1 cellular context compared by ENCODE assay signal in the genomic region with DNA sequence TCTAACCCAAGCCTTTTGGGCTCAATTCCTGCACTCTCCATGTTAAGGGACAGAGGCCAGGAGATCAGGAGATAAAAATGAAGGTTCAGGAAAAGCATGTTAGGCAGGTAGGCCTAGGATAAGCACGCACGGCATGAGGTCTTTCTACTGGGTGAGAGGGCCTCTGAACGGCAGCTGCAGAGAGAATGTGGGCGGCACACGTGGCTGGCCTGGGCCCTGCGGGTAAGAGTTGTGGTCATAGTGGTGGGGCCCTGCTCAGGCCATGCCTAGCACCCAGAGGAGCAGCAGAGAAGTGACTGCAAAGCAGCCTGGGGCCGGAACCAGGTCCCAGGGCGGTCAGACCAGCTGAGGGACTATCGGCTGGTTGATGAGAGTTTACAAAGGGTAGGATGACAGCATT.
TF ChIP-seq lines count a peak whose summit lies in the region.

No MANE protein-coding gene starts in this region.

TF ChIP-seq in GM12878, 131 proteins besides CTCF, POLR2A, EP300 and RAD21 (continued from another document and continues in another):
- TF ChIP-seq, protein P1, sequence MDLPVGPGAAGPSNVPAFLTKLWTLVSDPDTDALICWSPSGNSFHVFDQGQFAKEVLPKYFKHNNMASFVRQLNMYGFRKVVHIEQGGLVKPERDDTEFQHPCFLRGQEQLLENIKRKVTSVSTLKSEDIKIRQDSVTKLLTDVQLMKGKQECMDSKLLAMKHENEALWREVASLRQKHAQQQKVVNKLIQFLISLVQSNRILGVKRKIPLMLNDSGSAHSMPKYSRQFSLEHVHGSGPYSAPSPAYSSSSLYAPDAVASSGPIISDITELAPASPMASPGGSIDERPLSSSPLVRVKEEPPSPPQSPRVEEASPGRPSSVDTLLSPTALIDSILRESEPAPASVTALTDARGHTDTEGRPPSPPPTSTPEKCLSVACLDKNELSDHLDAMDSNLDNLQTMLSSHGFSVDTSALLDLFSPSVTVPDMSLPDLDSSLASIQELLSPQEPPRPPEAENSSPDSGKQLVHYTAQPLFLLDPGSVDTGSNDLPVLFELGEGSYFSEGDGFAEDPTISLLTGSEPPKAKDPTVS (IDR thresholded peaks at IDR 0.05; ENCODE audit: low read depth, low read length), result no peak
- TF ChIP-seq SREBF2 (IDR thresholded peaks at IDR 0.05; ENCODE audit: low read length) (no peak), CBX3 (IDR thresholded peaks at IDR 0.05; ENCODE audit: borderline replicate concordance, low read depth) (no peak), ZNF592 (IDR thresholded peaks at IDR 0.05) (no peak), YY1 (IDR thresholded peaks at IDR 0.05; ENCODE audit: low read depth, low read length) (no peak), GATAD2B (conservative IDR thresholded peaks at IDR 0.05; ENCODE audit: low read depth) (peak; percentile 81), CBX5 (IDR thresholded peaks at IDR 0.05; ENCODE audit: low read depth) (no peak), PAX8 (IDR thresholded peaks at IDR 0.05) (no peak), IRF4 (IDR thresholded peaks at IDR 0.05; ENCODE audit: low read depth, low read length) (peak; percentile 62), PAX5 (IDR thresholded peaks at IDR 0.05; ENCODE audit: borderline replicate concordance, low read depth, low read length) (peak; percentile 86; the same call in 1 of the 2 replicates), SUZ12 (IDR thresholded peaks at IDR 0.05; ENCODE audit: unreplicated experiment) (no peak), ZNF384 (IDR thresholded peaks at IDR 0.05; ENCODE audit: borderline replicate concordance, low read depth, low read length) (no peak), CHD4 (IDR thresholded peaks at IDR 0.05) (no peak), ATF7 (IDR thresholded peaks at IDR 0.05; ENCODE audit: low read depth) (peak; percentile 55), YBX1 (IDR thresholded peaks at IDR 0.05) (no peak), BHLHE40 (IDR thresholded peaks at IDR 0.05; ENCODE audit: borderline replicate concordance in 1 of 2, low read depth in 2 of 2, low read length in 1 of 2) (peak; percentile 83 to 94), NR2C1 (IDR thresholded peaks at IDR 0.05) (no peak), BACH1 (IDR thresholded peaks at IDR 0.05; ENCODE audit: borderline replicate concordance) (peak; percentile 46; the same call in 1 of the 2 replicates), NFYA (IDR thresholded peaks at IDR 0.05; ENCODE audit: borderline replicate concordance, low read depth, low read length) (no peak), TBL1XR1 (IDR thresholded peaks at IDR 0.05; ENCODE audit: low read depth, low read length) (no peak), CREM (IDR thresholded peaks at IDR 0.05; ENCODE audit: low read depth) (peak; percentile 44; the same call in 1 of the 2 replicates), KLF5 (IDR thresholded peaks at IDR 0.05; ENCODE audit: partially characterized antibody) (no peak), LARP7 (IDR thresholded peaks at IDR 0.05) (0 out of 2 replicates have a peak, but pooled peaks have one; percentile 35), POLR2AphosphoS5 (IDR thresholded peaks at IDR 0.05; ENCODE audit: low read length) (no peak), EZH2 (IDR thresholded peaks at IDR 0.05; ENCODE audit: borderline replicate concordance, control insufficient read depth, low read depth, low read length) (no peak)
- TF ChIP-seq, protein P2, sequence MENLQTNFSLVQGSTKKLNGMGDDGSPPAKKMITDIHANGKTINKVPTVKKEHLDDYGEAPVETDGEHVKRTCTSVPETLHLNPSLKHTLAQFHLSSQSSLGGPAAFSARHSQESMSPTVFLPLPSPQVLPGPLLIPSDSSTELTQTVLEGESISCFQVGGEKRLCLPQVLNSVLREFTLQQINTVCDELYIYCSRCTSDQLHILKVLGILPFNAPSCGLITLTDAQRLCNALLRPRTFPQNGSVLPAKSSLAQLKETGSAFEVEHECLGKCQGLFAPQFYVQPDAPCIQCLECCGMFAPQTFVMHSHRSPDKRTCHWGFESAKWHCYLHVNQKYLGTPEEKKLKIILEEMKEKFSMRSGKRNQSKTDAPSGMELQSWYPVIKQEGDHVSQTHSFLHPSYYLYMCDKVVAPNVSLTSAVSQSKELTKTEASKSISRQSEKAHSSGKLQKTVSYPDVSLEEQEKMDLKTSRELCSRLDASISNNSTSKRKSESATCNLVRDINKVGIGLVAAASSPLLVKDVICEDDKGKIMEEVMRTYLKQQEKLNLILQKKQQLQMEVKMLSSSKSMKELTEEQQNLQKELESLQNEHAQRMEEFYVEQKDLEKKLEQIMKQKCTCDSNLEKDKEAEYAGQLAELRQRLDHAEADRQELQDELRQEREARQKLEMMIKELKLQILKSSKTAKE (IDR thresholded peaks at IDR 0.05; ENCODE audit: low read depth, poor library complexity, severe bottlenecking), result peak; percentile 22
- TF ChIP-seq, protein P3, sequence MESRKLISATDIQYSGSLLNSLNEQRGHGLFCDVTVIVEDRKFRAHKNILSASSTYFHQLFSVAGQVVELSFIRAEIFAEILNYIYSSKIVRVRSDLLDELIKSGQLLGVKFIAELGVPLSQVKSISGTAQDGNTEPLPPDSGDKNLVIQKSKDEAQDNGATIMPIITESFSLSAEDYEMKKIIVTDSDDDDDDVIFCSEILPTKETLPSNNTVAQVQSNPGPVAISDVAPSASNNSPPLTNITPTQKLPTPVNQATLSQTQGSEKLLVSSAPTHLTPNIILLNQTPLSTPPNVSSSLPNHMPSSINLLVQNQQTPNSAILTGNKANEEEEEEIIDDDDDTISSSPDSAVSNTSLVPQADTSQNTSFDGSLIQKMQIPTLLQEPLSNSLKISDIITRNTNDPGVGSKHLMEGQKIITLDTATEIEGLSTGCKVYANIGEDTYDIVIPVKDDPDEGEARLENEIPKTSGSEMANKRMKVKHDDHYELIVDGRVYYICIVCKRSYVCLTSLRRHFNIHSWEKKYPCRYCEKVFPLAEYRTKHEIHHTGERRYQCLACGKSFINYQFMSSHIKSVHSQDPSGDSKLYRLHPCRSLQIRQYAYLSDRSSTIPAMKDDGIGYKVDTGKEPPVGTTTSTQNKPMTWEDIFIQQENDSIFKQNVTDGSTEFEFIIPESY (IDR thresholded peaks at IDR 0.05), result no peak
- TF ChIP-seq, protein P4, sequence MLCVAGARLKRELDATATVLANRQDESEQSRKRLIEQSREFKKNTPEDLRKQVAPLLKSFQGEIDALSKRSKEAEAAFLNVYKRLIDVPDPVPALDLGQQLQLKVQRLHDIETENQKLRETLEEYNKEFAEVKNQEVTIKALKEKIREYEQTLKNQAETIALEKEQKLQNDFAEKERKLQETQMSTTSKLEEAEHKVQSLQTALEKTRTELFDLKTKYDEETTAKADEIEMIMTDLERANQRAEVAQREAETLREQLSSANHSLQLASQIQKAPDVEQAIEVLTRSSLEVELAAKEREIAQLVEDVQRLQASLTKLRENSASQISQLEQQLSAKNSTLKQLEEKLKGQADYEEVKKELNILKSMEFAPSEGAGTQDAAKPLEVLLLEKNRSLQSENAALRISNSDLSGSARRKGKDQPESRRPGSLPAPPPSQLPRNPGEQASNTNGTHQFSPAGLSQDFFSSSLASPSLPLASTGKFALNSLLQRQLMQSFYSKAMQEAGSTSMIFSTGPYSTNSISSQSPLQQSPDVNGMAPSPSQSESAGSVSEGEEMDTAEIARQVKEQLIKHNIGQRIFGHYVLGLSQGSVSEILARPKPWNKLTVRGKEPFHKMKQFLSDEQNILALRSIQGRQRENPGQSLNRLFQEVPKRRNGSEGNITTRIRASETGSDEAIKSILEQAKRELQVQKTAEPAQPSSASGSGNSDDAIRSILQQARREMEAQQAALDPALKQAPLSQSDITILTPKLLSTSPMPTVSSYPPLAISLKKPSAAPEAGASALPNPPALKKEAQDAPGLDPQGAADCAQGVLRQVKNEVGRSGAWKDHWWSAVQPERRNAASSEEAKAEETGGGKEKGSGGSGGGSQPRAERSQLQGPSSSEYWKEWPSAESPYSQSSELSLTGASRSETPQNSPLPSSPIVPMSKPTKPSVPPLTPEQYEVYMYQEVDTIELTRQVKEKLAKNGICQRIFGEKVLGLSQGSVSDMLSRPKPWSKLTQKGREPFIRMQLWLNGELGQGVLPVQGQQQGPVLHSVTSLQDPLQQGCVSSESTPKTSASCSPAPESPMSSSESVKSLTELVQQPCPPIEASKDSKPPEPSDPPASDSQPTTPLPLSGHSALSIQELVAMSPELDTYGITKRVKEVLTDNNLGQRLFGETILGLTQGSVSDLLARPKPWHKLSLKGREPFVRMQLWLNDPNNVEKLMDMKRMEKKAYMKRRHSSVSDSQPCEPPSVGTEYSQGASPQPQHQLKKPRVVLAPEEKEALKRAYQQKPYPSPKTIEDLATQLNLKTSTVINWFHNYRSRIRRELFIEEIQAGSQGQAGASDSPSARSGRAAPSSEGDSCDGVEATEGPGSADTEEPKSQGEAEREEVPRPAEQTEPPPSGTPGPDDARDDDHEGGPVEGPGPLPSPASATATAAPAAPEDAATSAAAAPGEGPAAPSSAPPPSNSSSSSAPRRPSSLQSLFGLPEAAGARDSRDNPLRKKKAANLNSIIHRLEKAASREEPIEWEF (IDR thresholded peaks at IDR 0.05; ENCODE audit: insufficient replicate concordance, low read depth, low read length), result no peak
- TF ChIP-seq, protein P5, sequence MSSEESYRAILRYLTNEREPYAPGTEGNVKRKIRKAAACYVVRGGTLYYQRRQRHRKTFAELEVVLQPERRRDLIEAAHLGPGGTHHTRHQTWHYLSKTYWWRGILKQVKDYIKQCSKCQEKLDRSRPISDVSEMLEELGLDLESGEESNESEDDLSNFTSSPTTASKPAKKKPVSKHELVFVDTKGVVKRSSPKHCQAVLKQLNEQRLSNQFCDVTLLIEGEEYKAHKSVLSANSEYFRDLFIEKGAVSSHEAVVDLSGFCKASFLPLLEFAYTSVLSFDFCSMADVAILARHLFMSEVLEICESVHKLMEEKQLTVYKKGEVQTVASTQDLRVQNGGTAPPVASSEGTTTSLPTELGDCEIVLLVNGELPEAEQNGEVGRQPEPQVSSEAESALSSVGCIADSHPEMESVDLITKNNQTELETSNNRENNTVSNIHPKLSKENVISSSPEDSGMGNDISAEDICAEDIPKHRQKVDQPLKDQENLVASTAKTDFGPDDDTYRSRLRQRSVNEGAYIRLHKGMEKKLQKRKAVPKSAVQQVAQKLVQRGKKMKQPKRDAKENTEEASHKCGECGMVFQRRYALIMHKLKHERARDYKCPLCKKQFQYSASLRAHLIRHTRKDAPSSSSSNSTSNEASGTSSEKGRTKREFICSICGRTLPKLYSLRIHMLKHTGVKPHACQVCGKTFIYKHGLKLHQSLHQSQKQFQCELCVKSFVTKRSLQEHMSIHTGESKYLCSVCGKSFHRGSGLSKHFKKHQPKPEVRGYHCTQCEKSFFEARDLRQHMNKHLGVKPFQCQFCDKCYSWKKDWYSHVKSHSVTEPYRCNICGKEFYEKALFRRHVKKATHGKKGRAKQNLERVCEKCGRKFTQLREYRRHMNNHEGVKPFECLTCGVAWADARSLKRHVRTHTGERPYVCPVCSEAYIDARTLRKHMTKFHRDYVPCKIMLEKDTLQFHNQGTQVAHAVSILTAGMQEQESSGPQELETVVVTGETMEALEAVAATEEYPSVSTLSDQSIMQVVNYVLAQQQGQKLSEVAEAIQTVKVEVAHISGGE (CRISPR knock-in tag; IDR thresholded peaks at IDR 0.05), result no peak
- TF ChIP-seq, protein P6, sequence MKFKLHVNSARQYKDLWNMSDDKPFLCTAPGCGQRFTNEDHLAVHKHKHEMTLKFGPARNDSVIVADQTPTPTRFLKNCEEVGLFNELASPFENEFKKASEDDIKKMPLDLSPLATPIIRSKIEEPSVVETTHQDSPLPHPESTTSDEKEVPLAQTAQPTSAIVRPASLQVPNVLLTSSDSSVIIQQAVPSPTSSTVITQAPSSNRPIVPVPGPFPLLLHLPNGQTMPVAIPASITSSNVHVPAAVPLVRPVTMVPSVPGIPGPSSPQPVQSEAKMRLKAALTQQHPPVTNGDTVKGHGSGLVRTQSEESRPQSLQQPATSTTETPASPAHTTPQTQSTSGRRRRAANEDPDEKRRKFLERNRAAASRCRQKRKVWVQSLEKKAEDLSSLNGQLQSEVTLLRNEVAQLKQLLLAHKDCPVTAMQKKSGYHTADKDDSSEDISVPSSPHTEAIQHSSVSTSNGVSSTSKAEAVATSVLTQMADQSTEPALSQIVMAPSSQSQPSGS (IDR thresholded peaks at IDR 0.05; ENCODE audit: low read length), result no peak
- TF ChIP-seq, protein P7, sequence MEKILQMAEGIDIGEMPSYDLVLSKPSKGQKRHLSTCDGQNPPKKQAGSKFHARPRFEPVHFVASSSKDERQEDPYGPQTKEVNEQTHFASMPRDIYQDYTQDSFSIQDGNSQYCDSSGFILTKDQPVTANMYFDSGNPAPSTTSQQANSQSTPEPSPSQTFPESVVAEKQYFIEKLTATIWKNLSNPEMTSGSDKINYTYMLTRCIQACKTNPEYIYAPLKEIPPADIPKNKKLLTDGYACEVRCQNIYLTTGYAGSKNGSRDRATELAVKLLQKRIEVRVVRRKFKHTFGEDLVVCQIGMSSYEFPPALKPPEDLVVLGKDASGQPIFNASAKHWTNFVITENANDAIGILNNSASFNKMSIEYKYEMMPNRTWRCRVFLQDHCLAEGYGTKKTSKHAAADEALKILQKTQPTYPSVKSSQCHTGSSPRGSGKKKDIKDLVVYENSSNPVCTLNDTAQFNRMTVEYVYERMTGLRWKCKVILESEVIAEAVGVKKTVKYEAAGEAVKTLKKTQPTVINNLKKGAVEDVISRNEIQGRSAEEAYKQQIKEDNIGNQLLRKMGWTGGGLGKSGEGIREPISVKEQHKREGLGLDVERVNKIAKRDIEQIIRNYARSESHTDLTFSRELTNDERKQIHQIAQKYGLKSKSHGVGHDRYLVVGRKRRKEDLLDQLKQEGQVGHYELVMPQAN (conservative IDR thresholded peaks at IDR 0.05), result peak; percentile 49; the same call in 1 of the 2 replicates
